17 cellular contexts compared by ENCODE assay signal in the genomic region with DNA sequence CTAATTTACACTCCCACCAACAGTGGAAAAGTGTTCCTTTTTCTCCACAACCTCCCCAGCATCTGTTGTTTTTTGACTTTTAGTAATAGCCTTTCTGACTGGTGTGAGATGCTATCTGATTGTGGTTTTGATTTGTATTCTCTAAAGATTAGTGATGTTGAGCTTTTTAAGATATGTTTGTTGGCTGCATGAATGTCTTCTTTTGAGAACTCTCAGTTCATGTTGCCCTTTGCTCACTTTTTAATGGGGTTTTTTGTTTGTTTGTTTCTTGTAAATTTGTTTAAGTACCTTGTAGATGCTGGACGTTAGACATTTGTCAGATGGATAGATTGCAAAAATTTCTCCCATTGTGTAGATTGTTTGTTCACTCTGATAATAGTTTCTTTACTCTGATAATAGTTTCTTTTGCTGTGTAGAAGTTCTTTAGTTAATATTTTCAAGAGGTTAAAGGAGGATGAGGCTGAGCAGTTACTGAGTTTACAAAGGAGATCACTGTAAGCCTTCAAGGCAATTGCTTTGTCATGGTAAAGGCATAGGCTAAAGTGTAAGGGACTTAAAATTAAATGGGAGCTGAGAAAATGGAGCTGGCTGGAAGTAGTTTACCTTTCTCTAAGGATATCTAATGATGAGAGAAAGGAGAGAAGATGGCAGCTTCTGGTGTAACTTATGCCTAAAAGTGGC.
"Had no signal": no experiment of that assay in that cellular context is flagged by ENCODE, and none has a peak within 500 bp of the region (broad histone marks: within the 10 kb centered on the region; RNA-seq: fewer than 3 reads in every experiment).

No MANE protein-coding gene starts in this region.

- DNase-seq: activated CD4-positive, alpha-beta T cell treated with anti-CD3 and anti-CD28 coated beads for 4 hours; activated CD8-positive, alpha-beta memory T cell treated with anti-CD3 and anti-CD28 coated beads, Interleukin-2, amount 50 U/mL, for 4 hours; activated CD8-positive, alpha-beta T cell treated with anti-CD3 and anti-CD28 coated beads for 36 hours; activated gamma-delta T cell treated with Interleukin-2 at 50 U/mL for 16 hours; activated naive CD8-positive, alpha-beta T cell treated with anti-CD3 and anti-CD28 coated beads for 36 hours; activated T-cell treated with anti-CD3 and anti-CD28 coated beads, Interleukin-2, amount 50 U/mL, for 72 hours; anterior cingulate cortex; esophagus squamous epithelium; midbrain; stimulated activated CD4-positive, alpha-beta T cell treated with anti-CD3 and anti-CD28 coated beads, Interleukin-4, amount 100 ng/mL, for 4 hours; stomach had no signal

- H3K4me3 Mint-ChIP-seq: activated CD8-positive, alpha-beta T cell treated with anti-CD3 and anti-CD28 coated beads for 36 hours; activated naive CD8-positive, alpha-beta T cell treated with anti-CD3 and anti-CD28 coated beads for 36 hours; activated T-cell treated with anti-CD3 and anti-CD28 coated beads, Interleukin-2, amount 50 U/mL, for 72 hours had no signal

- H3K36me3 ChIP-seq: esophagus squamous epithelium, neutrophil, stomach, thoracic aorta had no signal

- H3K27ac Mint-ChIP-seq: activated CD8-positive, alpha-beta T cell treated with anti-CD3 and anti-CD28 coated beads for 36 hours; activated naive CD8-positive, alpha-beta T cell treated with anti-CD3 and anti-CD28 coated beads for 36 hours; activated T-cell treated with anti-CD3 and anti-CD28 coated beads, Interleukin-2, amount 50 U/mL, for 72 hours had no signal

- H3K4me3 ChIP-seq: esophagus squamous epithelium, skin epidermis, stomach, thoracic aorta had no signal

- H3K4me1 ChIP-seq: esophagus squamous epithelium had no signal

- ATAC-seq: activated CD8-positive, alpha-beta T cell treated with anti-CD3 and anti-CD28 coated beads for 36 hours; activated T-cell treated with anti-CD3 and anti-CD28 coated beads, Interleukin-2, amount 50 U/mL, for 72 hours had no signal

- H3K36me3 Mint-ChIP-seq: activated naive CD8-positive, alpha-beta T cell treated with anti-CD3 and anti-CD28 coated beads for 36 hours had no signal

- H3K4me1 Mint-ChIP-seq: activated naive CD8-positive, alpha-beta T cell treated with anti-CD3 and anti-CD28 coated beads for 36 hours had no signal

- H3K9me3 ChIP-seq: esophagus squamous epithelium, neutrophil, stomach, thoracic aorta had no signal

- H3K27me3 ChIP-seq: esophagus squamous epithelium, neutrophil, stomach had no signal

- H3K27ac ChIP-seq: esophagus squamous epithelium, neutrophil, skin epidermis, stomach, VCaP had no signal

- FAIRE-seq: frontal cortex, urothelium cell line had no signal
